In the genomic region with DNA sequence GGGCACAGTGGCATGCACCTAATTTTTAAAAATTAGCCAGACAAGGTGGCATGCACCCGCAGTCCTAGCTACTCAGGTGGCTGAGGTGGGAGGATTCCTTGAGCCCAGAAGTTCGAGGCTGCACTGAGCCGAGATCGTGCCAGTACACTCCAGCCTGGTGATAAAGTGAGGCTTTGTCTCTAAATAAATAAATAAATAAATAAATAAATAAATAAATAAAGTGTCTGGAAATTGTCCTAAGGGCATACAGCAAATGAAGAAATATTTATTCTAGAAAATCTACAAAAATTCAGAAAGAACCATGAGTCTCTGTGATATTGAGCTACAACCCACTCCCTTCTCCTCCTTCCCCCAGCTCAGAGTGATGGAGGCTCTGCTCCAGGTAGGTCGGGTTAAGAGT, we compare ENCODE assay signal across 2 cellular contexts. TPM values are rescaled to one million over a fixed set of nuclear protein-coding genes. Genes with fewer than 3 reads are reported as not detected.
DNase-seq lines count a peak whose midpoint lies in the region; ATAC-seq and TF ChIP-seq lines count a peak whose summit lies in the region.
"Not testable (repeated sequence)": the region's sequence is repeated elsewhere in the genome, so short reads cannot be mapped to it uniquely, and the experiment has no call there.

No MANE protein-coding gene starts in this region.

- not testable (repeated sequence) for H3K27ac ChIP-seq in HEK293 (ENCODE audit: extremely low read depth, low read depth, low read length)

- not testable (repeated sequence) for H3K9me3 ChIP-seq in HEK293 (ENCODE audit: control insufficient read depth, insufficient read depth, low read depth, low read length); T-helper 17 cell (ENCODE audit: control insufficient read depth, low read length, poor library complexity, severe bottlenecking)

- DNase-seq in T-helper 17 cell, result not testable (repeated sequence)

- not testable (repeated sequence) for H3K4me3 Mint-ChIP-seq in T-helper 17 cell

- H3K36me3 ChIP-seq in HEK293 (ENCODE audit: control insufficient read depth in 2 of 2, insufficient read depth in 1 of 2, low read length in 2 of 2), result not testable (repeated sequence)

- peak; percentile 61 for ATAC-seq in T-helper 17 cell

- H3K36me3 Mint-ChIP-seq in T-helper 17 cell (ENCODE audit: low read depth), result not testable (repeated sequence)

- H3K27me3 Mint-ChIP-seq in T-helper 17 cell, result not testable (repeated sequence)

- H3K4me1 Mint-ChIP-seq in T-helper 17 cell, result not testable (repeated sequence)

- H3K4me1 ChIP-seq in HEK293 (ENCODE audit: control insufficient read depth, insufficient read depth, low read length), result not testable (repeated sequence)

- POLR2A ChIA-PET in HEK293 (lab: Yijun Ruan, JAX), result not testable (repeated sequence)

- not testable (repeated sequence) for H3K27ac Mint-ChIP-seq in T-helper 17 cell

- not testable (repeated sequence) for H3K4me3 ChIP-seq in HEK293 (ENCODE audit: low read depth, low read length)

- CTCF ChIA-PET in HEK293 (lab: Yijun Ruan, JAX), result not testable (repeated sequence)

- TF ChIP-seq CTCF in HEK293 (tag by site-specific recombination; IDR thresholded peaks at IDR 0.05), result not testable (repeated sequence)

TF ChIP-seq in HEK293, 187 proteins besides CTCF, POLR2A, EP300 and RAD21:
- TF ChIP-seq ZNF394 (tag by site-specific recombination; IDR thresholded peaks at IDR 0.05; ENCODE audit: borderline replicate concordance), result peak; percentile 80; the same call in 1 of the 2 replicates
- TF ChIP-seq, protein P1, sequence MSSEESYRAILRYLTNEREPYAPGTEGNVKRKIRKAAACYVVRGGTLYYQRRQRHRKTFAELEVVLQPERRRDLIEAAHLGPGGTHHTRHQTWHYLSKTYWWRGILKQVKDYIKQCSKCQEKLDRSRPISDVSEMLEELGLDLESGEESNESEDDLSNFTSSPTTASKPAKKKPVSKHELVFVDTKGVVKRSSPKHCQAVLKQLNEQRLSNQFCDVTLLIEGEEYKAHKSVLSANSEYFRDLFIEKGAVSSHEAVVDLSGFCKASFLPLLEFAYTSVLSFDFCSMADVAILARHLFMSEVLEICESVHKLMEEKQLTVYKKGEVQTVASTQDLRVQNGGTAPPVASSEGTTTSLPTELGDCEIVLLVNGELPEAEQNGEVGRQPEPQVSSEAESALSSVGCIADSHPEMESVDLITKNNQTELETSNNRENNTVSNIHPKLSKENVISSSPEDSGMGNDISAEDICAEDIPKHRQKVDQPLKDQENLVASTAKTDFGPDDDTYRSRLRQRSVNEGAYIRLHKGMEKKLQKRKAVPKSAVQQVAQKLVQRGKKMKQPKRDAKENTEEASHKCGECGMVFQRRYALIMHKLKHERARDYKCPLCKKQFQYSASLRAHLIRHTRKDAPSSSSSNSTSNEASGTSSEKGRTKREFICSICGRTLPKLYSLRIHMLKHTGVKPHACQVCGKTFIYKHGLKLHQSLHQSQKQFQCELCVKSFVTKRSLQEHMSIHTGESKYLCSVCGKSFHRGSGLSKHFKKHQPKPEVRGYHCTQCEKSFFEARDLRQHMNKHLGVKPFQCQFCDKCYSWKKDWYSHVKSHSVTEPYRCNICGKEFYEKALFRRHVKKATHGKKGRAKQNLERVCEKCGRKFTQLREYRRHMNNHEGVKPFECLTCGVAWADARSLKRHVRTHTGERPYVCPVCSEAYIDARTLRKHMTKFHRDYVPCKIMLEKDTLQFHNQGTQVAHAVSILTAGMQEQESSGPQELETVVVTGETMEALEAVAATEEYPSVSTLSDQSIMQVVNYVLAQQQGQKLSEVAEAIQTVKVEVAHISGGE (tag by site-specific recombination; conservative IDR thresholded peaks at IDR 0.05; ENCODE audit: low read depth), result peak; percentile 46; the same call in 1 of the 2 replicates
- TF ChIP-seq, protein P2, sequence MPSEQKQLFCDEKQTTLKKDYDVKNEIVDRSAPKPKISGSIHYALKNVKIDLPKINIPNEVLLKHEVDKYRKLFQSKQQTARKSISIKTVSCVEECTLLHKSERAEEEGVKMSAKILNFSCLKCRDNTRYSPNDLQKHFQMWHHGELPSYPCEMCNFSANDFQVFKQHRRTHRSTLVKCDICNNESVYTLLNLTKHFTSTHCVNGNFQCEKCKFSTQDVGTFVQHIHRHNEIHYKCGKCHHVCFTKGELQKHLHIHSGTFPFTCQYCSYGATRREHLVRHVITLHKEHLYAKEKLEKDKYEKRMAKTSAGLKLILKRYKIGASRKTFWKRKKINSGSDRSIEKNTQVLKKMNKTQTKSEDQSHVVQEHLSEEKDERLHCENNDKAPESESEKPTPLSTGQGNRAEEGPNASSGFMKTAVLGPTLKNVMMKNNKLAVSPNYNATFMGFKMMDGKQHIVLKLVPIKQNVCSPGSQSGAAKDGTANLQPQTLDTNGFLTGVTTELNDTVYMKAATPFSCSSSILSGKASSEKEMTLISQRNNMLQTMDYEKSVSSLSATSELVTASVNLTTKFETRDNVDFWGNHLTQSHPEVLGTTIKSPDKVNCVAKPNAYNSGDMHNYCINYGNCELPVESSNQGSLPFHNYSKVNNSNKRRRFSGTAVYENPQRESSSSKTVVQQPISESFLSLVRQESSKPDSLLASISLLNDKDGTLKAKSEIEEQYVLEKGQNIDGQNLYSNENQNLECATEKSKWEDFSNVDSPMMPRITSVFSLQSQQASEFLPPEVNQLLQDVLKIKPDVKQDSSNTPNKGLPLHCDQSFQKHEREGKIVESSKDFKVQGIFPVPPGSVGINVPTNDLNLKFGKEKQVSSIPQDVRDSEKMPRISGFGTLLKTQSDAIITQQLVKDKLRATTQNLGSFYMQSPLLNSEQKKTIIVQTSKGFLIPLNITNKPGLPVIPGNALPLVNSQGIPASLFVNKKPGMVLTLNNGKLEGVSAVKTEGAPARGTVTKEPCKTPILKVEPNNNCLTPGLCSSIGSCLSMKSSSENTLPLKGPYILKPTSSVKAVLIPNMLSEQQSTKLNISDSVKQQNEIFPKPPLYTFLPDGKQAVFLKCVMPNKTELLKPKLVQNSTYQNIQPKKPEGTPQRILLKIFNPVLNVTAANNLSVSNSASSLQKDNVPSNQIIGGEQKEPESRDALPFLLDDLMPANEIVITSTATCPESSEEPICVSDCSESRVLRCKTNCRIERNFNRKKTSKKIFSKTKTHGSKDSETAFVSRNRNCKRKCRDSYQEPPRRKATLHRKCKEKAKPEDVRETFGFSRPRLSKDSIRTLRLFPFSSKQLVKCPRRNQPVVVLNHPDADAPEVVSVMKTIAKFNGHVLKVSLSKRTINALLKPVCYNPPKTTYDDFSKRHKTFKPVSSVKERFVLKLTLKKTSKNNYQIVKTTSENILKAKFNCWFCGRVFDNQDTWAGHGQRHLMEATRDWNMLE (tag by site-specific recombination; conservative IDR thresholded peaks at IDR 0.05; ENCODE audit: low read depth), result peak; percentile 66
- TF ChIP-seq ZNF555 (tag by site-specific recombination; conservative IDR thresholded peaks at IDR 0.05), result peak; percentile 24; the same call in 1 of the 2 replicates
- peak; percentile 38; the same call in 1 of the 2 replicates for TF ChIP-seq ZNF202 (tag by site-specific recombination; IDR thresholded peaks at IDR 0.05; ENCODE audit: borderline replicate concordance)
- peak; percentile 14; the same call in 1 of the 2 replicates for TF ChIP-seq ZNF654 (tag by site-specific recombination; IDR thresholded peaks at IDR 0.05; ENCODE audit: low read depth)
- TF ChIP-seq ZNF426 (tag by site-specific recombination; IDR thresholded peaks at IDR 0.05), result peak; percentile 41
- peak; percentile 47; the same call in 1 of the 2 replicates for TF ChIP-seq ZNF140 (tag by site-specific recombination; IDR thresholded peaks at IDR 0.05)
- TF ChIP-seq ZNF623 (tag by site-specific recombination; IDR thresholded peaks at IDR 0.05), result peak; percentile 37; the same call in 1 of the 2 replicates
- 0 out of 2 replicates have a peak, but pooled peaks have one; percentile 38 for TF ChIP-seq ZNF266 (tag by site-specific recombination; IDR thresholded peaks at IDR 0.05; ENCODE audit: low read depth)
- TF ChIP-seq ZNF560 (tag by site-specific recombination; IDR thresholded peaks at IDR 0.05; ENCODE audit: borderline replicate concordance), result peak; percentile 47; the same call in 1 of the 2 replicates

RNA-seq across cellular contexts. Expression of a gene that starts 55.4 kb away (rescaled TPM):
- total RNA-seq in T-helper 17 cell, result 100 to 1,000 TPM in 1 of 2 donors, 10 to 100 TPM in 1; 71.5 to 120 TPM
